ENCODE assay signal across 8 cellular contexts in genomic region chr9:96020822-96021615, GRCh38.
DNase-seq lines count a peak whose midpoint lies in the region; ATAC-seq and TF ChIP-seq lines count a peak whose summit lies in the region.

No MANE protein-coding gene starts in this region.

- DNase-seq in AG04450 (ENCODE audit: low read depth, low spot score): no peak
- peak; percentile 60 for DNase-seq in activated CD8-positive, alpha-beta memory T cell treated with anti-CD3 and anti-CD28 coated beads, Interleukin-2, amount 50 U/mL, for 4 hours
- DNase-seq in esophagus squamous epithelium (lab: John Stamatoyannopoulos, UW): no peak
- DNase-seq in naive thymus-derived CD8-positive, alpha-beta T cell: peak; percentile 21 to 73 (median 44)
- peak; percentile 33 for DNase-seq in transverse colon
- DNase-seq in MV-4-11 (lab: John Stamatoyannopoulos, UW): no peak

- in situ Hi-C loops in transverse colon (cut with MboI; ENCODE audit: low pct_ligation_motif_present in 1 of 4, low pct_unique_long_range_greater_than_20kb in 1 of 4, low sequenced_read_pairs in 3 of 4): no loop called here

- no peaks in the 10 kb centered on the region for H3K9me3 Mint-ChIP-seq in naive thymus-derived CD8-positive, alpha-beta T cell

- ATAC-seq in naive thymus-derived CD8-positive, alpha-beta T cell: peak; percentile 54 to 58
- no peak for ATAC-seq in GM19467 (IDR thresholded peaks at IDR 0.05; ENCODE audit: unreplicated experiment)

- TF ChIP-seq EP300 in transverse colon (IDR thresholded peaks at IDR 0.05; ENCODE audit: low read depth): no peak

- H3K4me1 ChIP-seq in HUES48 (ENCODE audit: control insufficient read depth, insufficient read depth, low read length) (peaks cover 14% of the 10 kb centered on the region; the same call in 1 of the 2 replicates), esophagus squamous epithelium (peaks cover 22 to 37% (median 22%) of the 10 kb centered on the region in 3 donors), transverse colon (peaks cover 0 to 22% (median 18%) of the 10 kb centered on the region in 4 donors)

- H3K9me3 ChIP-seq in AG04450 (ENCODE audit: control insufficient read depth, insufficient read depth, low read length) (peaks cover 2% of the 10 kb centered on the region; the same call in 1 of the 2 replicates), HUES48 (ENCODE audit: control insufficient read depth, insufficient read depth, low read length) (no peaks in the 10 kb centered on the region), esophagus squamous epithelium (no peaks in the 10 kb centered on the region), transverse colon (no peaks in the 10 kb centered on the region)

- WGBS in esophagus squamous epithelium, 2 donors: 0% methylated on average over 2 of the region's 80 CpGs; no CpG with 5 or more reads in 1 of the 2 donors
- 1% methylated on average over 62 of the region's 80 CpGs; no CpG with 5 or more reads in 1 of the 2 donors for WGBS in transverse colon (ENCODE audit: low coverage in 1 of 2), 2 donors

- TF ChIP-seq POLR2A in esophagus squamous epithelium (IDR thresholded peaks at IDR 0.05): peak in 1 of 4 donors; percentile 17
- TF ChIP-seq POLR2A in transverse colon (IDR thresholded peaks at IDR 0.05): peak; percentile 27

- intact Hi-C loops in esophagus squamous epithelium (cut with DNase I): no loop called here
- intact Hi-C loops in transverse colon (cut with DNase I; ENCODE audit: low total_unique reads): no loop called here

- peaks cover 0 to 13% (median 0%) of the 10 kb centered on the region in 5 donors for H3K27me3 Mint-ChIP-seq in naive thymus-derived CD8-positive, alpha-beta T cell

- H3K27me3 ChIP-seq in AG04450 (ENCODE audit: control insufficient read depth, insufficient read depth, low read length) (peaks cover 57% of the 10 kb centered on the region), HUES48 (ENCODE audit: control insufficient read depth, insufficient read depth, low read length) (peaks cover 74% of the 10 kb centered on the region), esophagus squamous epithelium (peaks cover 0 to 63% (median 11%) of the 10 kb centered on the region in 4 donors), transverse colon (peaks cover 48% of the 10 kb centered on the region)

- H3K36me3 ChIP-seq in HUES48 (ENCODE audit: control insufficient read depth, insufficient read depth, low read length): no peaks in the 10 kb centered on the region
- peaks cover 0 to 15% (median 0%) of the 10 kb centered on the region in 3 donors for H3K36me3 ChIP-seq in esophagus squamous epithelium
- no peaks in the 10 kb centered on the region for H3K36me3 ChIP-seq in transverse colon

- H3K27ac ChIP-seq in AG04450 (ENCODE audit: low read depth, low read length) (no peak overlapping the region), HUES48 (ENCODE audit: low read depth, low read length) (no peak overlapping the region), esophagus squamous epithelium (peak overlapping the region; percentile 66 to 87 (median 80)), transverse colon (peak overlapping the region; percentile 55 to 84 (median 72))

- POLR2A ChIA-PET in AG04450 (lab: Yijun Ruan, JAX): no interaction called here
- POLR2A ChIA-PET in naive thymus-derived CD8-positive, alpha-beta T cell (lab: Charles Lee): interaction anchor here (1.0 to 2.1 kb wide), 4 partner anchors 11 to 145 kb away, joined by 3 to 12 read pairs (median 6); partner anchors contain the start of gene ERCC6L2

- CTCF ChIA-PET in AG04450 (lab: Charles Lee): no interaction called here

- H3K27ac Mint-ChIP-seq in naive thymus-derived CD8-positive, alpha-beta T cell: peak overlapping the region; percentile 81 to 96 (median 92)

- TF ChIP-seq CTCF in AG04450 (IDR thresholded peaks at IDR 0.05; ENCODE audit: low read depth, low read length) (no peak), esophagus squamous epithelium (IDR thresholded peaks at IDR 0.05) (no peak), transverse colon (IDR thresholded peaks at IDR 0.05) (no peak)

- peak overlapping the region; percentile 54 for H3K4me3 ChIP-seq in AG04450 (ENCODE audit: low read depth, low read length)
- H3K4me3 ChIP-seq in HUES48 (ENCODE audit: low read depth, low read length): peak overlapping the region; percentile 71
- peak overlapping the region; percentile 37 to 76 (median 60) for H3K4me3 ChIP-seq in esophagus squamous epithelium
- peak overlapping the region; percentile 25 to 73 (median 40) for H3K4me3 ChIP-seq in transverse colon

- peaks cover 48 to 82% (median 77%) of the 10 kb centered on the region in 4 donors for H3K4me1 Mint-ChIP-seq in naive thymus-derived CD8-positive, alpha-beta T cell

- no peak overlapping the region for H3K9ac ChIP-seq in HUES48 (ENCODE audit: low read depth, low read length)

- H3K4me3 Mint-ChIP-seq in naive thymus-derived CD8-positive, alpha-beta T cell: peak overlapping the region; percentile 81 to 96 (median 88)

- peaks cover 0 to 4% (median 0%) of the 10 kb centered on the region in 3 donors for H3K36me3 Mint-ChIP-seq in naive thymus-derived CD8-positive, alpha-beta T cell

Comparison
In these comparisons a context has a peak if more than half of its experiments do, and no peak if none do; other contexts are left out.
1. DNase-seq: peak in activated CD8-positive, alpha-beta memory T cell treated with anti-CD3 and anti-CD28 coated beads, Interleukin-2, amount 50 U/mL, for 4 hours (single experiment), naive thymus-derived CD8-positive, alpha-beta T cell (10 of 10) and transverse colon (single experiment); none in AG04450 (single experiment), esophagus squamous epithelium (single experiment) and MV-4-11 (single experiment).
2. H3K27ac ChIP-seq: peak in esophagus squamous epithelium (4 of 4) and transverse colon (4 of 4); none in AG04450 (single experiment) and HUES48 (single experiment).
3. Peak in every context shown above with its lines, with median percentiles within 50 percentile points of each other: H3K4me3 ChIP-seq.